36 cellular contexts compared by ENCODE assay signal in the genomic region with DNA sequence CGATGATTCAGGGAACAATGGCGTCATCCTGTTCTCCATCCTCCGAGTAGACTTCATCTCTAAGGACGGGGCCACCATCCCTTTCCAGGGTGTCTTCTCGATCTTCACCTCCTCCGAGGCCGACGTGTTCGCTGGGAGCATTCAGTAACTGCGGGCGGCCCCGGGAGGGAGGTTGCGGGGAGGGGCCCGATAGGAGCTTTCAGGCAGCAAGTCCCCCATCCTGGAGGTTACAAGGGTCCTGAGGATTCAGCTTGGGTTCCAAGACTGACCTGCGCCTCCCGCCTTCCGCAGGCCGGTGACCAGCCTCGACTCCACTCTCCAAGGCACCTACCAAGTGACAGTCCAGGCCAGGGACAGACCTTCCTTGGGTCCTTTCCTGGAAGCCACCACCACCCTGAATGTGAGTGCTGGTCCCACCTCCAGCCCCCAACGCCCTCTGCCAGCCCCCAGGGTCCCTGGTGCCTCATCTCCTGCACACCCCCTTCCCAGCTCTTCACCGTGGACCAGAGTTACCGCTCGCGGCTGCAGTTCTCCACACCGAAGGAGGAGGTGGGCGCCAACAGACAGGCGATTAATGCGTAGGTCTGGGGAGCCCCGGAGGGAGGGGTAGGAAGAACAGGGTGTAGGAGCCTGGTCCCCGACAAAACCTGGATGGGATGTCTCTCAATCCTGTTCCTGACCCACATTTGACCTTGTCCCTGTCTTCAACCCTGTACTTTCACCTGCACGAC. TPM values are rescaled to one million over a fixed set of nuclear protein-coding genes. Genes with fewer than 3 reads are reported as not detected.
"Had no signal": no experiment of that assay in that cellular context is flagged by ENCODE, and none has a peak within 500 bp of the region (broad histone marks: within the 10 kb centered on the region; RNA-seq: fewer than 3 reads in every experiment).

No MANE protein-coding gene starts in this region.

- H3K4me3 Mint-ChIP-seq: activated CD4-positive, alpha-beta T cell treated with anti-CD3 and anti-CD28 coated beads for 36 hours; activated CD4-positive, alpha-beta T cell treated with anti-CD3 and anti-CD28 coated beads, Interleukin-2, amount 10 ng/mL, durations not matched to agents 7 days and 5 days; activated CD8-positive, alpha-beta T cell treated with anti-CD3 and anti-CD28 coated beads, Interleukin-2, amount 10 ng/mL, durations not matched to agents 7 days and 5 days; activated naive CD4-positive, alpha-beta T cell treated with anti-CD3 and anti-CD28 coated beads, Interleukin-2, amount 50 U/mL, for 24 hours; activated naive CD8-positive, alpha-beta T cell treated with anti-CD3 and anti-CD28 coated beads, Interleukin-2, amount 10 ng/mL, durations not matched to agents 7 days and 5 days; activated T-cell treated with anti-CD3 and anti-CD28 coated beads, Interleukin-2, amount 50 U/mL, for 24 hours; T-helper 1 cell treated with Interleukin-12 subunit alpha and Interleukin-12 subunit beta and Interleukin-4 antibody, amounts not matched to agents 30 μg/mL and 1 μg/mL, for 36 hours; T-helper 2 cell treated with Interferon-gamma antibody and Interleukin-4, amounts not matched to agents 5 μg/mL and 100 μg/mL, for 36 hours; WTC11 had no signal

- H3K4me1 ChIP-seq: body of pancreas, breast epithelium, SJSA1 had no signal

- H3K9me3 Mint-ChIP-seq: activated naive CD4-positive, alpha-beta T cell treated with anti-CD3 and anti-CD28 coated beads, Interleukin-2, amount 50 U/mL, for 24 hours had no signal

- DNase-seq: activated CD4-positive, alpha-beta T cell treated with anti-CD3 and anti-CD28 coated beads for 36 hours; activated CD4-positive, alpha-beta T cell treated with anti-CD3 and anti-CD28 coated beads, Interleukin-2, amount 10 ng/mL, durations not matched to agents 7 days and 5 days; activated CD4-positive, alpha-beta T cell treated with anti-CD3 and anti-CD28 coated beads, Interleukin-2, amount 50 U/mL, for 48 hours; activated CD8-positive, alpha-beta T cell treated with anti-CD3 and anti-CD28 coated beads, Interleukin-2, amount 10 ng/mL, durations not matched to agents 7 days and 5 days; activated gamma-delta T cell; activated naive CD4-positive, alpha-beta T cell treated with Interleukin-2 at 50 U/mL for 16 hours; activated naive CD8-positive, alpha-beta T cell treated with anti-CD3 and anti-CD28 coated beads, Interleukin-2, amount 10 ng/mL, durations not matched to agents 7 days and 5 days; activated T-cell treated with anti-CD3 and anti-CD28 coated beads, Interleukin-2, amount 50 U/mL, for 24 hours; amygdala; body of pancreas; MM.1S; MV-4-11; NCI-H1092; NCI-H1436 treated with DMSO at 0.1 percent for 48 hours; NCI-H1694 treated with DMSO at 0.1 percent for 48 hours; NCI-H2107; NCI-H2171 treated with DMSO at 0.1 percent for 48 hours; NCI-H2227 treated with DMSO at 0.1 percent for 48 hours; NCI-H446; NCI-H526 treated with DMSO at 0.1 percent for 48 hours; NCI-H774; SHP77 treated with DMSO at 0.1 percent for 48 hours; SK-N-SH had no signal

- H3K36me3 Mint-ChIP-seq: activated naive CD8-positive, alpha-beta T cell treated with anti-CD3 and anti-CD28 coated beads, Interleukin-2, amount 10 ng/mL, durations not matched to agents 7 days and 5 days; WTC11 had no signal

- ATAC-seq: activated CD4-positive, alpha-beta T cell treated with anti-CD3 and anti-CD28 coated beads for 36 hours; activated CD4-positive, CD25-positive, alpha-beta regulatory T cell treated with anti-CD3 and anti-CD28 coated beads, Interleukin-2, amount 50 U/mL, for 24 hours; activated CD8-positive, alpha-beta T cell treated with anti-CD3 and anti-CD28 coated beads, Interleukin-2, amount 10 ng/mL, durations not matched to agents 7 days and 5 days; body of pancreas; Panc1; WTC11 had no signal

- H3K9me2 ChIP-seq: SK-N-SH had no signal

- H3K27me3 Mint-ChIP-seq: activated CD4-positive, alpha-beta T cell treated with anti-CD3 and anti-CD28 coated beads for 36 hours; activated CD4-positive, alpha-beta T cell treated with anti-CD3 and anti-CD28 coated beads, Interleukin-2, amount 10 ng/mL, durations not matched to agents 7 days and 5 days; activated naive CD4-positive, alpha-beta T cell treated with anti-CD3 and anti-CD28 coated beads, Interleukin-2, amount 50 U/mL, for 24 hours; activated T-cell treated with anti-CD3 and anti-CD28 coated beads, Interleukin-2, amount 50 U/mL, for 24 hours had no signal

- H3K27ac Mint-ChIP-seq: activated CD4-positive, alpha-beta T cell treated with anti-CD3 and anti-CD28 coated beads for 36 hours; activated CD4-positive, alpha-beta T cell treated with anti-CD3 and anti-CD28 coated beads, Interleukin-2, amount 10 ng/mL, durations not matched to agents 7 days and 5 days; activated CD8-positive, alpha-beta T cell treated with anti-CD3 and anti-CD28 coated beads, Interleukin-2, amount 10 ng/mL, durations not matched to agents 7 days and 5 days; activated naive CD4-positive, alpha-beta T cell treated with anti-CD3 and anti-CD28 coated beads, Interleukin-2, amount 50 U/mL, for 24 hours; activated naive CD8-positive, alpha-beta T cell treated with anti-CD3 and anti-CD28 coated beads, Interleukin-2, amount 10 ng/mL, durations not matched to agents 7 days and 5 days; activated T-cell treated with anti-CD3 and anti-CD28 coated beads, Interleukin-2, amount 50 U/mL, for 24 hours; activated T-helper 2 cell treated with anti-CD3 and anti-CD28 coated beads, Interferon-gamma antibody, Interleukin-2, Interleukin-4, amounts not matched to agents 10 μg/mL and 5 μg/mL and 100 μg/mL, durations not matched to agents 14 hours and 24 hours and 36 hours; T-helper 1 cell treated with Interleukin-12 subunit alpha and Interleukin-12 subunit beta and Interleukin-4 antibody, amounts not matched to agents 30 μg/mL and 1 μg/mL, for 36 hours; T-helper 2 cell treated with Interferon-gamma antibody and Interleukin-4, amounts not matched to agents 5 μg/mL and 100 μg/mL, for 36 hours; WTC11 had no signal

- H3K27ac ChIP-seq: body of pancreas, breast epithelium, SJSA1 had no signal

- H3K4me1 Mint-ChIP-seq: activated CD4-positive, alpha-beta T cell treated with anti-CD3 and anti-CD28 coated beads for 36 hours; activated CD4-positive, alpha-beta T cell treated with anti-CD3 and anti-CD28 coated beads, Interleukin-2, amount 10 ng/mL, durations not matched to agents 7 days and 5 days; activated naive CD4-positive, alpha-beta T cell treated with anti-CD3 and anti-CD28 coated beads, Interleukin-2, amount 50 U/mL, for 24 hours; activated naive CD8-positive, alpha-beta T cell treated with anti-CD3 and anti-CD28 coated beads, Interleukin-2, amount 10 ng/mL, durations not matched to agents 7 days and 5 days; WTC11 had no signal

- H3K27me3 ChIP-seq: body of pancreas, breast epithelium, SJSA1 had no signal

- H3K36me3 ChIP-seq: breast epithelium had no signal

- H3K4me2 ChIP-seq: SK-N-SH had no signal

- H3K4me3 ChIP-seq: body of pancreas, breast epithelium, SJSA1 had no signal

RNA-seq across cellular contexts. Expression of gene CDHR2, which starts 40.1 kb away (rescaled TPM):
- total RNA-seq: LHCN-M2, RPMI7951, SJSA1 had no signal
- polyA plus RNA-seq: SK-N-SH had no signal

RNA-seq across cellular contexts. Expression of gene SNCB, which starts 41.1 kb away (rescaled TPM):
- total RNA-seq: activated CD4-positive, alpha-beta T cell treated with anti-CD3 and anti-CD28 coated beads, Interleukin-2, amount 10 ng/mL, durations not matched to agents 7 days and 5 days; activated CD8-positive, alpha-beta T cell treated with anti-CD3 and anti-CD28 coated beads, Interleukin-2, amount 10 ng/mL, durations not matched to agents 7 days and 5 days; activated T-helper 2 cell treated with anti-CD3 and anti-CD28 coated beads, Interferon-gamma antibody, Interleukin-2, Interleukin-4, amounts not matched to agents 10 μg/mL and 5 μg/mL and 100 μg/mL, durations not matched to agents 14 hours and 24 hours and 36 hours; body of pancreas; breast epithelium; RPMI7951; SJSA1 had no signal

RNA-seq across cellular contexts. Expression of gene EIF4E1B, which starts 41.3 kb away (rescaled TPM):
- total RNA-seq: activated CD4-positive, alpha-beta T cell treated with anti-CD3 and anti-CD28 coated beads for 36 hours; activated CD4-positive, alpha-beta T cell treated with anti-CD3 and anti-CD28 coated beads, Interleukin-2, amount 10 ng/mL, durations not matched to agents 7 days and 5 days; activated CD8-positive, alpha-beta T cell treated with anti-CD3 and anti-CD28 coated beads, Interleukin-2, amount 10 ng/mL, durations not matched to agents 7 days and 5 days; activated naive CD8-positive, alpha-beta T cell treated with anti-CD3 and anti-CD28 coated beads, Interleukin-2, amount 10 ng/mL, durations not matched to agents 7 days and 5 days; activated T-helper 2 cell treated with anti-CD3 and anti-CD28 coated beads, Interferon-gamma antibody, Interleukin-2, Interleukin-4, amounts not matched to agents 10 μg/mL and 5 μg/mL and 100 μg/mL, durations not matched to agents 14 hours and 24 hours and 36 hours; astrocyte; cardiac septum; LHCN-M2; RPMI7951; SJSA1 had no signal
- polyA plus RNA-seq: SK-N-SH had no signal
